In the genomic region with DNA sequence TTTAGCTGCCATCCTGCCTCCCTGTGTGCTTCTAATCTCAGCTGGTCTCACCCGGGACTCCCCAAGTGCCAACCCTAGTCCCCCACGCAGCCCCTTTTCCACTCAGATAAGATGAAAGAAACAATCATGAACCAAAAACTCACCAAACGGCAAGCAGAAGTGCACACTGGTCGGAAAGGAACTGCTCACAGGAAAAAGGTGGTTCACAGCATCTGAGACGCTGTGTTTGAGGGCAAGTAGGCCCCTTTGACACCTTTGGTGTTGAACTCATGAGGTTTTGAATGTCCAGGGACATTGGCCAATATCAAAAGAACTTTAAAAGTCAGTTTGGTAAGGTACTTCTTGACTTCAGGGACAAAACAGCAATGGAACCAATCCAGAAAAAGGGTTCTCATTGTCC, we compare ENCODE assay signal across 31 cellular contexts. TPM values are rescaled to one million over a fixed set of nuclear protein-coding genes. Genes with fewer than 3 reads are reported as not detected.
"Had no signal": no experiment of that assay in that cellular context is flagged by ENCODE, and none has a peak within 500 bp of the region (broad histone marks: within the 10 kb centered on the region; RNA-seq: fewer than 3 reads in every experiment).

No MANE protein-coding gene starts in this region.

- H3K36me3 Mint-ChIP-seq: stimulated activated effector memory CD8-positive, alpha-beta T cell treated with anti-CD3 and anti-CD28 coated beads, Interleukin-12 subunit alpha, Interleukin-12 subunit beta, amount 100 ng/mL, for 72 hours; stimulated activated memory B cell treated with anti-CD40 and anti-IgM and Interleukin-4, amounts not matched to agents 10 μg/mL and 1 μg/mL and 100 μg/mL, for 72 hours; stimulated activated naive B cell treated with anti-CD40 and anti-IgM and Interleukin-4, amounts not matched to agents 10 μg/mL and 1 μg/mL and 100 μg/mL, for 72 hours; type B pancreatic cell had no signal

- H3K9me3 ChIP-seq: suprapubic skin, testis, thoracic aorta, thyroid gland, transverse colon, upper lobe of right lung, uterus, vagina had no signal

- H3K36me3 ChIP-seq: stomach, suprapubic skin, thoracic aorta, thyroid gland, tibial artery, tibial nerve, transverse colon, upper lobe of left lung, upper lobe of right lung, uterus, vagina had no signal

- H3K27ac Mint-ChIP-seq: stimulated activated effector memory CD8-positive, alpha-beta T cell treated with anti-CD3 and anti-CD28 coated beads, Interleukin-12 subunit alpha, Interleukin-12 subunit beta, amount 100 ng/mL, for 72 hours; stimulated activated memory B cell treated with anti-CD40 and anti-IgM and Interleukin-4, amounts not matched to agents 10 μg/mL and 1 μg/mL and 100 μg/mL, for 72 hours; stimulated activated naive B cell treated with anti-CD40 and anti-IgM and Interleukin-4, amounts not matched to agents 10 μg/mL and 1 μg/mL and 100 μg/mL, for 72 hours; stimulated activated naive CD8-positive, alpha-beta T cell treated with anti-CD3 and anti-CD28 coated beads, Interleukin-15, amount 100 ng/mL, for 72 hours; stimulated activated naive CD8-positive, alpha-beta T cell treated with anti-CD3 and anti-CD28 coated beads, Interleukin-15, Interleukin-2, amounts not matched to agents 100 ng/mL and 50 ng/mL, for 24 hours; type B pancreatic cell had no signal

- DNase-seq: stimulated activated CD4-positive, alpha-beta T cell treated with anti-CD3 and anti-CD28 coated beads, Interleukin-2, amount 100 ng/mL, for 48 hours; stimulated activated CD4-positive, alpha-beta T cell treated with anti-CD3 and anti-CD28 coated beads, Interleukin-4, amount 100 ng/mL, for 1 hour; stimulated activated CD4-positive, alpha-beta T cell treated with anti-CD3 and anti-CD28 coated beads, Interleukin-4, amount 100 ng/mL, for 24 hours; stimulated activated CD4-positive, alpha-beta T cell treated with anti-CD3 and anti-CD28 coated beads, Interleukin-4, amount 100 ng/mL, for 4 hours; stimulated activated CD8-positive, alpha-beta memory T cell treated with anti-CD3 and anti-CD28 coated beads, Interleukin-4, amount 100 ng/mL, for 48 hours; stimulated activated naive B cell treated with anti-CD40 and anti-IgM and Interleukin-4, amounts not matched to agents 10 μg/mL and 1 μg/mL and 100 μg/mL, for 72 hours; stimulated activated naive CD4-positive, alpha-beta T cell; stimulated activated naive CD4-positive, alpha-beta T cell treated with Interleukin-2 at 50 U/mL for 16 hours; stimulated activated naive CD8-positive, alpha-beta T cell treated with anti-CD3 and anti-CD28 coated beads, Interleukin-15, amount 100 ng/mL, for 72 hours; stimulated activated naive CD8-positive, alpha-beta T cell treated with anti-CD3 and anti-CD28 coated beads, Interleukin-15, Interleukin-2, amounts not matched to agents 100 U/mL and 50 U/mL, for 24 hours; stomach; substantia nigra; testis; thyroid gland; tibial artery; transverse colon; upper lobe of left lung; upper lobe of right lung; uterus had no signal

- H3K27ac ChIP-seq: stomach, suprapubic skin, testis, thoracic aorta, thyroid gland, tibial artery, tibial nerve, transverse colon, upper lobe of left lung, upper lobe of right lung, uterus, vagina had no signal

- FAIRE-seq: urothelium cell line had no signal

- ATAC-seq: stimulated activated memory B cell treated with anti-CD40 and anti-IgM and Interleukin-4, amounts not matched to agents 10 μg/mL and 1 μg/mL and 100 μg/mL, for 72 hours; stimulated activated naive B cell treated with anti-CD40 and anti-IgM and Interleukin-4, amounts not matched to agents 10 μg/mL and 1 μg/mL and 100 μg/mL, for 72 hours; stimulated activated naive CD8-positive, alpha-beta T cell treated with anti-CD3 and anti-CD28 coated beads, Interleukin-15, amount 100 ng/mL, for 72 hours; stimulated activated naive CD8-positive, alpha-beta T cell treated with anti-CD3 and anti-CD28 coated beads, Interleukin-15, Interleukin-2, amounts not matched to agents 100 U/mL and 50 U/mL, for 24 hours; upper lobe of right lung had no signal

- H3K27me3 ChIP-seq: stomach, suprapubic skin, testis, thyroid gland, tibial artery, tibial nerve, transverse colon, upper lobe of left lung, upper lobe of right lung, uterus, vagina had no signal

- H3K9me3 Mint-ChIP-seq: stimulated activated effector memory CD8-positive, alpha-beta T cell treated with anti-CD3 and anti-CD28 coated beads, Interleukin-12 subunit alpha, Interleukin-12 subunit beta, amount 100 ng/mL, for 72 hours; stimulated activated naive CD8-positive, alpha-beta T cell treated with anti-CD3 and anti-CD28 coated beads, Interleukin-15, amount 100 ng/mL, for 72 hours had no signal

- H3K4me3 ChIP-seq: stomach, suprapubic skin, testis, thoracic aorta, thyroid gland, tibial artery, tibial nerve, transverse colon, upper lobe of left lung, upper lobe of right lung, uterus, vagina had no signal

- H3K4me1 Mint-ChIP-seq: stimulated activated naive CD8-positive, alpha-beta T cell treated with anti-CD3 and anti-CD28 coated beads, Interleukin-15, amount 100 ng/mL, for 72 hours had no signal

- H3K4me1 ChIP-seq: stomach, suprapubic skin, testis, thyroid gland, tibial artery, tibial nerve, transverse colon, upper lobe of left lung, upper lobe of right lung, uterus, vagina had no signal

- H3K4me3 Mint-ChIP-seq: stimulated activated effector memory CD8-positive, alpha-beta T cell treated with anti-CD3 and anti-CD28 coated beads, Interleukin-12 subunit alpha, Interleukin-12 subunit beta, amount 100 ng/mL, for 72 hours; stimulated activated memory B cell treated with anti-CD40 and anti-IgM and Interleukin-4, amounts not matched to agents 10 μg/mL and 1 μg/mL and 100 μg/mL, for 72 hours; stimulated activated naive B cell treated with anti-CD40 and anti-IgM and Interleukin-4, amounts not matched to agents 10 μg/mL and 1 μg/mL and 100 μg/mL, for 72 hours; stimulated activated naive CD8-positive, alpha-beta T cell treated with anti-CD3 and anti-CD28 coated beads, Interleukin-15, amount 100 ng/mL, for 72 hours; stimulated activated naive CD8-positive, alpha-beta T cell treated with anti-CD3 and anti-CD28 coated beads, Interleukin-15, Interleukin-2, amounts not matched to agents 100 ng/mL and 50 ng/mL, for 24 hours; type B pancreatic cell had no signal

RNA-seq across cellular contexts. Expression of a gene that starts 20.4 kb away (rescaled TPM):
- total RNA-seq: stomach, subcutaneous adipose tissue, suprapubic skin, thoracic aorta, thyroid gland, tibial nerve, upper lobe of left lung, upper lobe of right lung, ureter, urinary bladder, uterus, vagina had no signal
- polyA plus RNA-seq: urinary bladder had no signal
